ENCODE assay signal across 9 cellular contexts in genomic region chr5:172985596-172985995, GRCh38. TPM values are rescaled to one million over a fixed set of nuclear protein-coding genes. Genes with fewer than 3 reads are reported as not detected.
DNase-seq lines count a peak whose midpoint lies in the region; ATAC-seq and TF ChIP-seq lines count a peak whose summit lies in the region.
"Had no signal": no experiment of that assay in that cellular context is flagged by ENCODE, and none has a peak within 500 bp of the region (broad histone marks: within the 10 kb centered on the region; RNA-seq: fewer than 3 reads in every experiment).

No MANE protein-coding gene starts in this region.

- TF ChIP-seq POLR2A in esophagus squamous epithelium (IDR thresholded peaks at IDR 0.05): no peak

- no peak for DNase-seq in activated T-cell treated with anti-CD3 and anti-CD28 coated beads, Interleukin-2, amount 50 U/mL, for 24 hours
- DNase-seq in activated T-cell treated with anti-CD3 and anti-CD28 coated beads, Interleukin-2, amount 50 U/mL, for 1 hour: no peak
- no peak for DNase-seq in T-cell
- DNase-seq in esophagus squamous epithelium (lab: John Stamatoyannopoulos, UW): no peak
- DNase-seq in KG1 (lab: John Stamatoyannopoulos, UW): no peak
- DNase-seq in SKM-1 treated with dmso at 0.1 percent for 144 hours (lab: John Stamatoyannopoulos, UW; ENCODE audit: unreplicated experiment): no peak
- DNase-seq: SHP77 treated with DMSO at 0.1 percent for 48 hours had no signal

- H3K27ac Mint-ChIP-seq in activated T-cell treated with anti-CD3 and anti-CD28 coated beads, Interleukin-2, amount 50 U/mL, for 24 hours: peak overlapping the region; percentile 82
- H3K27ac Mint-ChIP-seq in T-cell: peak overlapping the region; percentile 68 to 80
- peak overlapping the region; percentile 92 for H3K27ac Mint-ChIP-seq in stimulated activated memory B cell treated with anti-CD40 and anti-IgM and Interleukin-4, amounts not matched to agents 10 μg/mL and 1 μg/mL and 100 μg/mL, for 72 hours

- H3K4me1 ChIP-seq in esophagus squamous epithelium: peaks cover 17 to 50% (median 18%) of the 10 kb centered on the region in 3 donors

- H3K27me3 Mint-ChIP-seq in activated T-cell treated with anti-CD3 and anti-CD28 coated beads, Interleukin-2, amount 50 U/mL, for 24 hours: no peaks in the 10 kb centered on the region
- H3K27me3 Mint-ChIP-seq in T-cell: no peaks in the 10 kb centered on the region
- no peaks in the 10 kb centered on the region for H3K27me3 Mint-ChIP-seq in stimulated activated memory B cell treated with anti-CD40 and anti-IgM and Interleukin-4, amounts not matched to agents 10 μg/mL and 1 μg/mL and 100 μg/mL, for 72 hours

- H3K36me3 ChIP-seq in esophagus squamous epithelium: peaks cover 0 to 44% (median 0%) of the 10 kb centered on the region in 3 donors

- H3K4me3 ChIP-seq in esophagus squamous epithelium: peak overlapping the region in 2 of 4 donors; percentile 86 to 98

- CTCF ChIA-PET in T-cell (lab: Charles Lee): no interaction called here

- POLR2A ChIA-PET in T-cell (lab: Charles Lee): interaction anchor here in 1 of 2 donors (0.6 kb wide), 1 partner anchor 63 kb away, joined by 3 read pairs; no protein-coding TSS in a partner anchor

- ATAC-seq in T-cell (replicated peaks in 1 of 4) (no peak), GM21367 (IDR thresholded peaks at IDR 0.05; ENCODE audit: unreplicated experiment) (no peak)
- ATAC-seq in stimulated activated memory B cell treated with anti-CD40 and anti-IgM and Interleukin-4, amounts not matched to agents 10 μg/mL and 1 μg/mL and 100 μg/mL, for 72 hours: no peak

- peaks cover 61% of the 10 kb centered on the region for H3K36me3 Mint-ChIP-seq in activated T-cell treated with anti-CD3 and anti-CD28 coated beads, Interleukin-2, amount 50 U/mL, for 24 hours (ENCODE audit: low read depth)
- peaks cover 23% of the 10 kb centered on the region for H3K36me3 Mint-ChIP-seq in T-cell
- H3K36me3 Mint-ChIP-seq in stimulated activated memory B cell treated with anti-CD40 and anti-IgM and Interleukin-4, amounts not matched to agents 10 μg/mL and 1 μg/mL and 100 μg/mL, for 72 hours: peaks cover 31% of the 10 kb centered on the region

- peak overlapping the region; percentile 7 to 99 (median 62) for H3K27ac ChIP-seq in esophagus squamous epithelium

- H3K4me1 Mint-ChIP-seq in activated T-cell treated with anti-CD3 and anti-CD28 coated beads, Interleukin-2, amount 50 U/mL, for 24 hours (ENCODE audit: low read depth): peaks cover 52% of the 10 kb centered on the region
- peaks cover 37 to 60% (median 55%) of the 10 kb centered on the region in 3 donors for H3K4me1 Mint-ChIP-seq in T-cell
- H3K4me1 Mint-ChIP-seq in stimulated activated memory B cell treated with anti-CD40 and anti-IgM and Interleukin-4, amounts not matched to agents 10 μg/mL and 1 μg/mL and 100 μg/mL, for 72 hours: peaks cover 32% of the 10 kb centered on the region

- intact Hi-C loops in esophagus squamous epithelium (cut with DNase I): no loop called here

- peak overlapping the region; percentile 95 for H3K4me3 Mint-ChIP-seq in activated T-cell treated with anti-CD3 and anti-CD28 coated beads, Interleukin-2, amount 50 U/mL, for 24 hours
- H3K4me3 Mint-ChIP-seq in T-cell: peak overlapping the region; percentile 78 to 96 (median 93)
- peak overlapping the region; percentile 93 for H3K4me3 Mint-ChIP-seq in stimulated activated memory B cell treated with anti-CD40 and anti-IgM and Interleukin-4, amounts not matched to agents 10 μg/mL and 1 μg/mL and 100 μg/mL, for 72 hours

- H3K27me3 ChIP-seq in esophagus squamous epithelium: no peaks in the 10 kb centered on the region

- no peaks in the 10 kb centered on the region for H3K9me3 Mint-ChIP-seq in activated T-cell treated with anti-CD3 and anti-CD28 coated beads, Interleukin-2, amount 50 U/mL, for 24 hours
- H3K9me3 Mint-ChIP-seq in T-cell: no peaks in the 10 kb centered on the region
- no peaks in the 10 kb centered on the region for H3K9me3 Mint-ChIP-seq in stimulated activated memory B cell treated with anti-CD40 and anti-IgM and Interleukin-4, amounts not matched to agents 10 μg/mL and 1 μg/mL and 100 μg/mL, for 72 hours

- H3K9me3 ChIP-seq in esophagus squamous epithelium: no peaks in the 10 kb centered on the region

- no peak for TF ChIP-seq CTCF in esophagus squamous epithelium (IDR thresholded peaks at IDR 0.05)

RNA-seq across cellular contexts. Expression of gene ATP6V0E1, which starts 2.0 kb away (rescaled TPM):
- total RNA-seq in T-cell (100 to 1,000 TPM in 4 of 5 donors, 10 to 100 TPM in 1; 81.6 to 156 (median 132) TPM), esophagus squamous epithelium (100 to 1,000 TPM in 2 of 4 donors, 10 to 100 TPM in 2; 57.8 to 132 (median 97.2) TPM)

RNA-seq across cellular contexts. Expression of gene RPL26L1, which starts 26.4 kb away (rescaled TPM):
- total RNA-seq in T-cell: 10 to 100 TPM; 13.7 to 16.4 (median 14.0) TPM
- 10 to 100 TPM; 28.6 to 45.9 (median 34.8) TPM for total RNA-seq in esophagus squamous epithelium
